9 cellular contexts compared by ENCODE assay signal in the genomic region with DNA sequence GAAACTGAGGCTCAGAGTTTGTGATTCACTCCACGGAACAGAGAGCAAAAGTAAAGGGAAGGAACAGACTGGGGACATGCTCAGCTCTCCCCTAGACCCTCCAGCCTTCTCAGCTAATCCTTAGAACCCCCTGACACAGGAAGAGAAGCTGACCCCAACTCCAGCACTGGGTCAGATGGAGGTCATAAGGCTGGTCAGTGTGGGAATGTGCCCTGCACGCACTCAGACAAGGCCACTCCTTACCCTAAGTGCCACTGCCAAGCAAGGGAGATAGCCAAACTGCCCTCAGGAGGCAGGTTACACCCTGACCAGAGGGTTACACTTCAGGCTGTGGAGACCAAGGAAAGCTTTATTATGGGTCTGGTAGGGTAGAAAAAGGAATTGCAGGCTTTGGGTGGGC. TPM values are rescaled to one million over a fixed set of nuclear protein-coding genes. Genes with fewer than 3 reads are reported as not detected.
DNase-seq lines count a peak whose midpoint lies in the region; ATAC-seq and TF ChIP-seq lines count a peak whose summit lies in the region.
"Had no signal": no experiment of that assay in that cellular context is flagged by ENCODE, and none has a peak within 500 bp of the region (broad histone marks: within the 10 kb centered on the region; RNA-seq: fewer than 3 reads in every experiment).

No MANE protein-coding gene starts in this region.

- H3K27ac ChIP-seq in SJSA1, result peak overlapping the region; percentile 85; the same call in 1 of the 2 replicates
- H3K27ac ChIP-seq in esophagus muscularis mucosa (replicated peaks in 1 of 4), result peak overlapping the region; percentile 21 to 88 (median 84)
- peak overlapping the region in 1 of 2 donors; percentile 88 for H3K27ac ChIP-seq in prostate gland
- peak overlapping the region in 1 of 4 donors; percentile 33 for H3K27ac ChIP-seq in Peyer's patch

- 74% methylated on average over 2 of the region's 2 CpGs for WGBS in esophagus muscularis mucosa
- WGBS in prostate gland, result 78% methylated on average over 2 of the region's 2 CpGs

- H3K36me3 ChIP-seq in SJSA1 (peaks cover 43% of the 10 kb centered on the region), esophagus muscularis mucosa (peaks cover 23 to 39% (median 36%) of the 10 kb centered on the region in 4 donors), prostate gland (no peaks in the 10 kb centered on the region), Peyer's patch (peaks cover 0 to 25% (median 0%) of the 10 kb centered on the region in 3 donors)

- H3K4me3 ChIP-seq in GM12865 (ENCODE audit: low read depth, low read length), result peak overlapping the region; percentile 66
- peak overlapping the region; percentile 79 for H3K4me3 ChIP-seq in SJSA1
- H3K4me3 ChIP-seq in esophagus muscularis mucosa, result peak overlapping the region; percentile 59 to 87 (median 70)
- H3K4me3 ChIP-seq in prostate gland, result peak overlapping the region; percentile 55 to 80
- peak overlapping the region in 2 of 4 donors; percentile 75 to 87 for H3K4me3 ChIP-seq in Peyer's patch

- TF ChIP-seq CTCF in GM12865 (IDR thresholded peaks at IDR 0.05; ENCODE audit: insufficient read depth, low read depth, low read length, missing control alignments), result no peak
- TF ChIP-seq CTCF in esophagus muscularis mucosa (IDR thresholded peaks at IDR 0.05), result no peak
- TF ChIP-seq CTCF in prostate gland (IDR thresholded peaks at IDR 0.05), result no peak
- no peak for TF ChIP-seq CTCF in Peyer's patch (IDR thresholded peaks at IDR 0.05)

- no peak for TF ChIP-seq EP300 in esophagus muscularis mucosa (IDR thresholded peaks at IDR 0.05)

- intact Hi-C loops in esophagus muscularis mucosa (cut with DNase I) (no loop called here), prostate gland (cut with DNase I) (no loop called here)

- H3K27me3 ChIP-seq in SJSA1 (replicated peaks), result no peaks in the 10 kb centered on the region
- H3K27me3 ChIP-seq in esophagus muscularis mucosa, result peaks cover 0 to 21% (median 0%) of the 10 kb centered on the region in 4 donors
- no peaks in the 10 kb centered on the region for H3K27me3 ChIP-seq in prostate gland (replicated peaks; ENCODE audit: insufficient read depth)
- no peaks in the 10 kb centered on the region for H3K27me3 ChIP-seq in Peyer's patch

- H3K9me3 ChIP-seq in SJSA1 (replicated peaks), result no peaks in the 10 kb centered on the region
- no peaks in the 10 kb centered on the region for H3K9me3 ChIP-seq in esophagus muscularis mucosa
- H3K9me3 ChIP-seq in prostate gland, result no peaks in the 10 kb centered on the region
- H3K9me3 ChIP-seq in Peyer's patch, result no peaks in the 10 kb centered on the region

- no peak for TF ChIP-seq POLR2A in esophagus muscularis mucosa (IDR thresholded peaks at IDR 0.05; ENCODE audit: low read depth)
- no peak for TF ChIP-seq POLR2A in prostate gland (IDR thresholded peaks at IDR 0.05)
- no peak for TF ChIP-seq POLR2A in erythroblast (IDR thresholded peaks at IDR 0.05; ENCODE audit: low read length)
- no peak for TF ChIP-seq POLR2A in Peyer's patch (IDR thresholded peaks at IDR 0.05)

- ATAC-seq in GM18498 (IDR thresholded peaks at IDR 0.05; ENCODE audit: unreplicated experiment), result no peak

- no peak for DNase-seq in GM12865 (ENCODE audit: low read depth)
- no peak for DNase-seq in SJSA1 (ENCODE audit: low read depth in 1 of 2, low spot score in 2 of 2)
- no peak for DNase-seq in esophagus muscularis mucosa (ENCODE audit: extremely low spot score)
- no peak for DNase-seq in prostate gland (ENCODE audit: low spot score)
- DNase-seq in erythroblast (lab: John Stamatoyannopoulos, UW), result no peak
- no peak for DNase-seq in Peyer's patch
- DNase-seq in SW 1271 (lab: John Stamatoyannopoulos, UW), result no peak
- DNase-seq: NCI-H510A treated with DMSO at 0.1 percent for 48 hours had no signal

- H3K4me1 ChIP-seq in SJSA1 (replicated peaks) (peaks cover 12% of the 10 kb centered on the region), esophagus muscularis mucosa (peaks cover 15 to 58% (median 41%) of the 10 kb centered on the region in 4 donors), prostate gland (replicated peaks) (peaks cover 7% of the 10 kb centered on the region), Peyer's patch (peaks cover 0 to 13% (median 3%) of the 10 kb centered on the region in 4 donors)

RNA-seq across cellular contexts. Expression of a gene that starts 1.2 kb away (rescaled TPM):
- total RNA-seq in SJSA1 (2014; rRNA removed; shearing (Covaris generic)), result 462 and 868 TPM in 2 replicates
- total RNA-seq in esophagus muscularis mucosa (1,000 to 10,000 TPM in 3 of 4 donors, 100 to 1,000 TPM in 1; 786 to 1,908 (median 1,382) TPM), prostate gland (1,000 to 10,000 TPM; 1,249 to 2,015 TPM), Peyer's patch (100 to 1,000 TPM; 643 to 841 (median 711) TPM)

RNA-seq across cellular contexts. Expression of a gene that starts 11.2 kb away (rescaled TPM):
- 11.0 and 19.0 TPM in 2 replicates for total RNA-seq in SJSA1 (2014; rRNA removed; shearing (Covaris generic))
- total RNA-seq in esophagus muscularis mucosa, result 10 to 100 TPM in 3 of 4 donors, 1 to 10 TPM in 1; 10.0 to 19.2 (median 15.8) TPM
- total RNA-seq in prostate gland, result 10 to 100 TPM; 42.1 to 82.6 TPM
- total RNA-seq in Peyer's patch, result 100 to 1,000 TPM in 3 of 4 donors, 10 to 100 TPM in 1; 95.7 to 977 (median 609) TPM

RNA-seq across cellular contexts. Expression of a gene that starts 19.7 kb away (rescaled TPM):
- total RNA-seq in SJSA1 (2014; rRNA removed; shearing (Covaris generic)), result 2.3 and 13.2 TPM in 2 replicates
- total RNA-seq in esophagus muscularis mucosa, result 10 to 100 TPM in 3 of 4 donors, 1 to 10 TPM in 1; 10.0 to 22.3 (median 15.8) TPM
- total RNA-seq in prostate gland, result 10 to 100 TPM; 55.3 to 58.5 TPM
- total RNA-seq in Peyer's patch, result 10 to 100 TPM in 2 of 4 donors, 1 to 10 TPM in 2; 3.9 to 11.6 (median 7.7) TPM

RNA-seq across cellular contexts. Expression of a gene that starts 20.7 kb away (rescaled TPM):
- 26.6 and 31.0 TPM in 2 replicates for total RNA-seq in SJSA1 (2014; rRNA removed; shearing (Covaris generic))
- total RNA-seq in esophagus muscularis mucosa, result 10 to 100 TPM; 41.8 to 49.5 (median 46.9) TPM
- 100 to 1,000 TPM in 1 of 2 donors, 10 to 100 TPM in 1; 53.7 to 128 TPM for total RNA-seq in prostate gland
- 100 to 1,000 TPM in 3 of 4 donors, 10 to 100 TPM in 1; 43.7 to 135 (median 127) TPM for total RNA-seq in Peyer's patch

RNA-seq across cellular contexts. Expression of a gene that starts 27.3 kb away (rescaled TPM):
- 75.3 and 138 TPM in 2 replicates for total RNA-seq in SJSA1 (2014; rRNA removed; shearing (Covaris generic))
- 100 to 1,000 TPM in 2 of 4 donors, 10 to 100 TPM in 2; 54.4 to 378 (median 139) TPM for total RNA-seq in esophagus muscularis mucosa
- total RNA-seq in prostate gland, result 10 to 100 TPM; 74.0 to 74.1 TPM
- total RNA-seq in Peyer's patch, result 10 to 100 TPM; 31.3 to 44.7 (median 37.7) TPM
